In the genomic region with DNA sequence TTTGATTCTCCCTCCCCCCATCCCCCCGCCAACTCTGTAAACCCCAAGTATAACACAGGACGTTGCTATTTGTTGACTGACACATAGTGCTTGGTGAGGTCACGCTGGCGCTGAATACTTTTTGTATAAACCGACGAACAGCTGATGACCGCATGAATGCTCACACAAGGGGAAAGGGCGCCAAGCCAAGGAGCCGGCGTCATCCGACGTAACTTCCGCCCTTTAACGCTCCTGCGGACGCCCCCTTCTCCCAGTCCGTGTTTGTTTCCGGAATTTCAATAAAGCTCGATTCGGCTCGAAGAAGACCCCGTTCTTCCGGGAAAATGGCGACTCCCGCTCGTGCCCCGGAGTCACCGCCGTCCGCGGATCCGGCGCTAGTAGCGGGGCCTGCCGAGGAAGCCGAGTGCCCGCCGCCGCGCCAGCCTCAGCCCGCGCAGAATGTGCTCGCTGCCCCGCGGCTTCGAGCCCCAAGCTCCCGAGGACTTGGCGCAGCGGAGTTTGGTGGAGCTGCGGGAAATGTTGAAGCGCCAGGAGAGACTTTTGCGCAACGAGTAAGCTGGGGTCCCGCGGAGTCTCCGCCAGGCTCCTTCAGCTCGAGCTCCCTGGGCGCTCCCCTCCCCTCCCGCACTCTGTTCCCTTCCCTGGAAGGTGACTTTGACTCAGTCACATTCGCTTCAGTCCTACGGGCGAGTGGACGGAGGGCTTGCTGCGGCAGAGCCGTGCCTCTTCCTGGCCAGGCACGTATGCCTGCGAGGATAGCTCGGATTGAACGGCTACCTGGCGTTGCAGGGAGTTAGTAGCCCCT, we compare ENCODE assay signal across 1 cellular context.
A peak's percentile ranks its signal among the peaks of the same experiment; 100 is the strongest.
TF ChIP-seq lines count a peak whose summit lies in the region.

A gene (plus strand): TSS at position 310 of the 805 bp plus-strand sequence. CDS start 129 bp downstream, at position 439.

TF ChIP-seq in HCT116, 20 proteins besides CTCF, POLR2A, EP300 and RAD21 (continued from another document):
- 0 out of 2 replicates have a peak, but pooled peaks have one; percentile 44 for TF ChIP-seq CBX3 (IDR thresholded peaks at IDR 0.05; ENCODE audit: low read depth)
